ENCODE assay signal across 17 cellular contexts in the genomic region with DNA sequence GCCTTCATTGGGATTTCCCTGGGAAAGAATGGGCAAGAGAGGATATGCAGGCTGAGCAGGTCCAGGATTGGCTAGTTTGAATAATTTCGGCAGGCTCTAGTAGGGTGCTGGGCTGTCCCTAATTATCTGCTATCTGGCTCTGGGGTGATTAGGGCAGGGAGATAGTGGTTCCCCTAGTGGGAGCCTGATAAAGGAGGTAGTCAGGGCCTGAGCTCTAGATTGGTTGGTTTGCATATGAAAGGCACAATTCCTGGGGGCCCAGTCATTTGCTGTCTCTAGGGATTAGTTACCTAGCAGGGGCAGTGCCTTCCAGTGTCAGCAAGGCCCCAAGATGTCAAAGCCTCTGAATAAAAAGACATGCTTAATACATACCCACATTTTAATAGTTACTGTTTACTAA.
"Had no signal": no experiment of that assay in that cellular context is flagged by ENCODE, and none has a peak within 500 bp of the region (broad histone marks: within the 10 kb centered on the region; RNA-seq: fewer than 3 reads in every experiment).

No MANE protein-coding gene starts in this region.

- H3K27me3 Mint-ChIP-seq: activated naive CD4-positive, alpha-beta T cell treated with anti-CD3 and anti-CD28 coated beads, Interleukin-2, amount 50 U/mL, for 24 hours; dendritic cell treated with granulocyte-macrophage colony-stimulating factor and Interleukin-4, amounts not matched to agents 40 ng/mL and 50 ng/mL, for 4 days; effector memory CD8-positive, alpha-beta T cell; naive thymus-derived CD8-positive, alpha-beta T cell had no signal

- H3K4me1 ChIP-seq: prostate gland, right atrium auricular region had no signal

- H3K27ac Mint-ChIP-seq: activated naive CD4-positive, alpha-beta T cell treated with anti-CD3 and anti-CD28 coated beads, Interleukin-2, amount 50 U/mL, for 24 hours; dendritic cell treated with granulocyte-macrophage colony-stimulating factor and Interleukin-4, amounts not matched to agents 40 ng/mL and 50 ng/mL, for 4 days; effector memory CD8-positive, alpha-beta T cell; naive thymus-derived CD8-positive, alpha-beta T cell had no signal

- H3K4me3 Mint-ChIP-seq: activated naive CD4-positive, alpha-beta T cell treated with anti-CD3 and anti-CD28 coated beads, Interleukin-2, amount 50 U/mL, for 24 hours; dendritic cell treated with granulocyte-macrophage colony-stimulating factor and Interleukin-4, amounts not matched to agents 40 ng/mL and 50 ng/mL, for 4 days; effector memory CD8-positive, alpha-beta T cell; naive thymus-derived CD8-positive, alpha-beta T cell had no signal

- H3K36me3 ChIP-seq: prostate gland, right atrium auricular region, thyroid gland had no signal

- H3K4me2 ChIP-seq: hepatocyte had no signal

- H3K36me3 Mint-ChIP-seq: activated naive CD4-positive, alpha-beta T cell treated with anti-CD3 and anti-CD28 coated beads, Interleukin-2, amount 50 U/mL, for 24 hours; naive thymus-derived CD8-positive, alpha-beta T cell had no signal

- H3K27me3 ChIP-seq: hepatocyte, right atrium auricular region, thyroid gland had no signal

- H3K27ac ChIP-seq: hepatocyte, prostate gland, right atrium auricular region, thyroid gland had no signal

- H3K9me3 ChIP-seq: prostate gland, right atrium auricular region, thyroid gland had no signal

- H3K9me3 Mint-ChIP-seq: activated naive CD4-positive, alpha-beta T cell treated with anti-CD3 and anti-CD28 coated beads, Interleukin-2, amount 50 U/mL, for 24 hours; dendritic cell treated with granulocyte-macrophage colony-stimulating factor and Interleukin-4, amounts not matched to agents 40 ng/mL and 50 ng/mL, for 4 days had no signal

- H3K4me3 ChIP-seq: hepatocyte, prostate gland, right atrium auricular region, thyroid gland had no signal

- H3K4me1 Mint-ChIP-seq: activated naive CD4-positive, alpha-beta T cell treated with anti-CD3 and anti-CD28 coated beads, Interleukin-2, amount 50 U/mL, for 24 hours; naive thymus-derived CD8-positive, alpha-beta T cell had no signal

- DNase-seq: activated CD4-positive, alpha-beta T cell treated with anti-CD3 and anti-CD28 coated beads, Interleukin-2, amount 50 U/mL, for 4 hours; activated gamma-delta T cell; effector memory CD8-positive, alpha-beta T cell; mesenchymal stem cell; naive thymus-derived CD8-positive, alpha-beta T cell; occipital lobe; stimulated activated CD4-positive, alpha-beta T cell treated with anti-CD3 and anti-CD28 coated beads, Interleukin-12 subunit alpha, Interleukin-12 subunit beta, amount 100 ng/mL, for 4 hours; stimulated activated CD4-positive, alpha-beta T cell treated with anti-CD3 and anti-CD28 coated beads, Interleukin-1b, Interleukin-23, amount 100 ng/mL, for 48 hours; stimulated activated CD8-positive, alpha-beta memory T cell treated with anti-CD3 and anti-CD28 coated beads, Interleukin-4, amount 100 ng/mL, for 48 hours; stimulated activated naive CD4-positive, alpha-beta T cell treated with Interleukin-2 at 50 U/mL for 16 hours; T1000; thyroid gland had no signal
